ENCODE assay signal across 17 cellular contexts in genomic region chr15:71282086-71282485, GRCh38.
A peak's percentile ranks its signal among the peaks of the same experiment; 100 is the strongest.
DNase-seq lines count a peak whose midpoint lies in the region; TF ChIP-seq lines count a peak whose summit lies in the region.
"Had no signal": no experiment of that assay in that cellular context is flagged by ENCODE, and none has a peak within 500 bp of the region (broad histone marks: within the 10 kb centered on the region; RNA-seq: fewer than 3 reads in every experiment).

No MANE protein-coding gene starts in this region.

- H3K4me3 ChIP-seq in ascending aorta, result no peak overlapping the region
- no peak overlapping the region for H3K4me3 ChIP-seq in left ventricle myocardium inferior
- H3K4me3 ChIP-seq in skeletal muscle satellite cell (ENCODE audit: low read length), result no peak overlapping the region

- H3K9ac ChIP-seq in skeletal muscle satellite cell (ENCODE audit: low read depth, low read length), result peak overlapping the region; percentile 66
- H3K9ac ChIP-seq: parathyroid adenoma had no signal

- peak overlapping the region; percentile 39 for H3K4me2 ChIP-seq in skeletal muscle satellite cell (ENCODE audit: low read length)

- H3K36me3 ChIP-seq in ascending aorta, result no peaks in the 10 kb centered on the region
- H3K36me3 ChIP-seq in left ventricle myocardium inferior, result no peaks in the 10 kb centered on the region
- no peaks in the 10 kb centered on the region for H3K36me3 ChIP-seq in skeletal muscle satellite cell (ENCODE audit: insufficient read depth, low read length)

- no peak for TF ChIP-seq CTCF in ascending aorta (IDR thresholded peaks at IDR 0.05)
- no peak for TF ChIP-seq CTCF in left ventricle myocardium inferior (IDR thresholded peaks at IDR 0.05; ENCODE audit: borderline replicate concordance)

- peak overlapping the region; percentile 80 to 93 for H3K27ac ChIP-seq in ascending aorta
- H3K27ac ChIP-seq in left ventricle myocardium inferior (replicated peaks), result peak overlapping the region; percentile 17
- H3K27ac ChIP-seq: parathyroid adenoma had no signal

- H3K9me3 ChIP-seq in ascending aorta, result no peaks in the 10 kb centered on the region
- H3K9me3 ChIP-seq in left ventricle myocardium inferior (replicated peaks), result no peaks in the 10 kb centered on the region
- no peaks in the 10 kb centered on the region for H3K9me3 ChIP-seq in skeletal muscle satellite cell (replicated peaks; ENCODE audit: low read length)

- intact Hi-C loops in ascending aorta (cut with DNase I) (loop anchor here (5.0 to 10.0 kb wide), 2 partner anchors 167 to 200 kb away; partner anchors contain the start of gene THSD4), left ventricle myocardium inferior (cut with micrococcal nuclease) (no loop called here)

- H3K4me1 ChIP-seq in ascending aorta (peaks cover 0 to 40% of the 10 kb centered on the region in 2 donors), left ventricle myocardium inferior (peaks cover 30% of the 10 kb centered on the region), skeletal muscle satellite cell (ENCODE audit: control insufficient read depth, insufficient read depth, low read length) (peaks cover 51% of the 10 kb centered on the region)
- H3K4me1 ChIP-seq: parathyroid adenoma had no signal

- DNase-seq in EL, result peak; percentile 64
- peak in 1 of 2 donors; percentile 78 for DNase-seq in ascending aorta (ENCODE audit: low spot score in 2 of 2)
- no peak for DNase-seq in left ventricle myocardium inferior
- no peak for DNase-seq in COR-L47 (lab: John Stamatoyannopoulos, UW)
- DNase-seq in NCI-H1694 (lab: John Stamatoyannopoulos, UW), result no peak
- no peak for DNase-seq in HT-29 (ENCODE audit: low spot score)
- no peak for DNase-seq in T-helper 2 cell
- DNase-seq: activated CD8-positive, alpha-beta T cell treated with anti-CD3 and anti-CD28 coated beads for 36 hours; activated effector memory CD4-positive, alpha-beta T cell treated with Interleukin-2 at 50 U/mL for 16 hours; CD4-positive, alpha-beta memory T cell; GF-D8; NCI-H2081; NCI-H774; SIG-M5; stimulated activated CD4-positive, alpha-beta T cell treated with anti-CD3 and anti-CD28 coated beads, Interleukin-2, amount 100 ng/mL, for 24 hours had no signal

- H3K27me3 ChIP-seq in ascending aorta, result no peaks in the 10 kb centered on the region
- no peaks in the 10 kb centered on the region for H3K27me3 ChIP-seq in left ventricle myocardium inferior (ENCODE audit: low read depth)
- H3K27me3 ChIP-seq in skeletal muscle satellite cell (ENCODE audit: control insufficient read depth, insufficient read depth, low read length), result no peaks in the 10 kb centered on the region
